In genomic region chr2:85433511-85434089, GRCh38 we compare ENCODE assay signal across 7 cellular contexts. TPM values are rescaled to one million over a fixed set of nuclear protein-coding genes. Genes with fewer than 3 reads are reported as not detected.
DNase-seq lines count a peak whose midpoint lies in the region; ATAC-seq and TF ChIP-seq lines count a peak whose summit lies in the region.

No MANE protein-coding gene starts in this region.

- peak overlapping the region; percentile 26; the same call in 1 of the 2 replicates for H4K91ac ChIP-seq in IMR-90 (ENCODE audit: insufficient read depth, low read depth, low read length)

- H4K8ac ChIP-seq in IMR-90 (ENCODE audit: low read depth in 2 of 2, low read length in 2 of 2) = peak overlapping the region in 1 of 2 experiments; percentile 38; a peak in 2 of 4 replicates

- H2AK5ac ChIP-seq in IMR-90 (ENCODE audit: low read depth, low read length) = peak overlapping the region; percentile 81

- H3K27ac ChIP-seq in IMR-90 (ENCODE audit: insufficient read depth, low read length) = peak overlapping the region; percentile 12; the same call in 1 of the 2 replicates
- H3K27ac ChIP-seq in stomach smooth muscle (ENCODE audit: low read length) = peak overlapping the region; percentile 66

- no peaks in the 10 kb centered on the region for H3K27me3 Mint-ChIP-seq in activated naive CD4-positive, alpha-beta T cell treated with anti-CD3 and anti-CD28 coated beads for 36 hours (ENCODE audit: low read depth)

- H2BK20ac ChIP-seq in IMR-90 (ENCODE audit: low read depth, low read length) = peak overlapping the region; percentile 47; the same call in 1 of the 2 replicates

- intact Hi-C loops in IMR-90 (cut with micrococcal nuclease) = loop anchor here (1.0 to 2.0 kb wide), 2 partner anchors 72 to 105 kb away; partner anchors contain the start of gene MAT2A
- intact Hi-C loops in activated naive CD4-positive, alpha-beta T cell treated with anti-CD3 and anti-CD28 coated beads for 36 hours (cut with micrococcal nuclease) = no loop called here

- TF ChIP-seq CTCF in IMR-90 (conservative IDR thresholded peaks at IDR 0.05; ENCODE audit: low read depth, low read length) = no peak
- TF ChIP-seq CTCF in astrocyte of the spinal cord (IDR thresholded peaks at IDR 0.05; ENCODE audit: low read depth, low read length) = no peak

- H4K20me1 ChIP-seq in IMR-90 (ENCODE audit: insufficient read depth, low read length) = no peaks in the 10 kb centered on the region

- H3K27me3 ChIP-seq in IMR-90 (ENCODE audit: control insufficient read depth, insufficient read depth, low read length) (no peaks in the 10 kb centered on the region), stomach smooth muscle (ENCODE audit: control insufficient read depth in 1 of 2, insufficient read depth in 2 of 2, low read length in 2 of 2) (no peaks in the 10 kb centered on the region)

- 0 out of 2 replicates have a peak overlapping the region, but pooled peaks have one; percentile 1 for H3K18ac ChIP-seq in IMR-90 (ENCODE audit: low read depth, low read length)

- no peak overlapping the region for H3K14ac ChIP-seq in IMR-90 (replicated peaks; ENCODE audit: low read depth, low read length)

- H2BK120ac ChIP-seq in IMR-90 (ENCODE audit: low read depth, low read length) = peak overlapping the region; percentile 70

- peaks cover 32% of the 10 kb centered on the region for H3K4me1 ChIP-seq in IMR-90 (ENCODE audit: control insufficient read depth, insufficient read depth, low read length)
- H3K4me1 ChIP-seq in stomach smooth muscle (ENCODE audit: control insufficient read depth, insufficient read depth, low read length) = peaks cover 33% of the 10 kb centered on the region

- no peak overlapping the region for H3K4me3 Mint-ChIP-seq in activated naive CD4-positive, alpha-beta T cell treated with anti-CD3 and anti-CD28 coated beads for 36 hours

- H3K9me3 Mint-ChIP-seq in activated naive CD4-positive, alpha-beta T cell treated with anti-CD3 and anti-CD28 coated beads for 36 hours = no peaks in the 10 kb centered on the region

- TF ChIP-seq POLR2A in IMR-90 (IDR thresholded peaks at IDR 0.05; ENCODE audit: low read depth, low read length) = peak; percentile 27; the same call in 1 of the 2 replicates

- CTCF ChIA-PET in IMR-90 (lab: Yijun Ruan, JAX) = interaction anchor here (0.8 kb wide), 2 partner anchors 9 to 105 kb away, joined by 3 read pairs; partner anchors contain the start of gene MAT2A
- CTCF ChIA-PET in activated naive CD4-positive, alpha-beta T cell treated with anti-CD3 and anti-CD28 coated beads for 36 hours (lab: Charles Lee) = interaction anchor here (1.3 kb wide), 1 partner anchor 105 kb away, joined by 3 read pairs; the partner anchor contains the start of gene MAT2A

- no peak overlapping the region for H3K56ac ChIP-seq in IMR-90 (ENCODE audit: extremely low read depth, insufficient read depth, low read length)

- no peak overlapping the region for H3K27ac Mint-ChIP-seq in activated naive CD4-positive, alpha-beta T cell treated with anti-CD3 and anti-CD28 coated beads for 36 hours

- TF ChIP-seq RAD21 in IMR-90 (IDR thresholded peaks at IDR 0.05; ENCODE audit: low read length) = peak; percentile 19; the same call in 1 of the 2 replicates

- H3K36me3 ChIP-seq in IMR-90 (ENCODE audit: control insufficient read depth, insufficient read depth, low read length) (no peaks in the 10 kb centered on the region), stomach smooth muscle (ENCODE audit: control insufficient read depth in 2 of 2, insufficient read depth in 2 of 2, low read length in 2 of 2) (no peaks in the 10 kb centered on the region)

- H4K5ac ChIP-seq in IMR-90 (ENCODE audit: low read depth, low read length) = peak overlapping the region; percentile 1; the same call in 1 of the 2 replicates

- dilution Hi-C loops in IMR-90 (cut with HindIII; ENCODE audit: low sequenced_read_pairs, unreplicated experiment) = no loop called here

- peak overlapping the region; percentile 62; the same call in 2 of the 3 replicates for H2BK15ac ChIP-seq in IMR-90 (ENCODE audit: low read depth, low read length)

- WGBS in IMR-90 (ENCODE audit: extremely low coverage in 2 of 2, insufficient read length in 1 of 2), 2 experiments = 10% methylated on average over 2 of the region's 6 CpGs; no CpG with 5 or more reads in 1 of the 2 experiments

- H3K9me3 ChIP-seq in IMR-90 (ENCODE audit: control insufficient read depth, insufficient read depth, low read length) (no peaks in the 10 kb centered on the region), stomach smooth muscle (ENCODE audit: control insufficient read depth in 2 of 2, low read length in 2 of 2) (no peaks in the 10 kb centered on the region)

- POLR2A ChIA-PET in IMR-90 (lab: Charles Lee; ENCODE audit: unreplicated experiment) = interaction anchor here (0.7 to 1.1 kb wide), 4 partner anchors 12 to 112 kb away, joined by 3 to 6 read pairs (median 3); partner anchors contain the start of gene MAT2A

- H3K23ac ChIP-seq in IMR-90 (ENCODE audit: low read depth, low read length) = no peak overlapping the region

- H3K4ac ChIP-seq in IMR-90 (ENCODE audit: low read depth, low read length) = peak overlapping the region; percentile 63

- H2AFZ ChIP-seq in IMR-90 (replicated peaks; ENCODE audit: low read length, poor library complexity) = peak overlapping the region; percentile 85

- peaks cover 12% of the 10 kb centered on the region; the same call in 1 of the 2 replicates for H3K9me1 ChIP-seq in IMR-90 (ENCODE audit: insufficient read depth, low read length)

- in situ Hi-C loops in IMR-90 (cut with MboI; ENCODE audit: low sequenced_read_pairs) = no loop called here
- in situ Hi-C loops in astrocyte of the spinal cord (cut with HindIII; ENCODE audit: low sequenced_read_pairs) = no loop called here

- H3K4me3 ChIP-seq in IMR-90 (ENCODE audit: insufficient read depth, low read depth, low read length) = no peak overlapping the region
- H3K4me3 ChIP-seq in astrocyte of the spinal cord (ENCODE audit: low read depth, low read length) = no peak overlapping the region
- no peak overlapping the region for H3K4me3 ChIP-seq in stomach smooth muscle (ENCODE audit: low read length in 2 of 2)

- ATAC-seq in IMR-90 (ENCODE audit: low read depth) (peak; percentile 78), GM21723 (IDR thresholded peaks at IDR 0.05; ENCODE audit: unreplicated experiment) (no peak)

- peaks cover 12% of the 10 kb centered on the region for H3K4me1 Mint-ChIP-seq in activated naive CD4-positive, alpha-beta T cell treated with anti-CD3 and anti-CD28 coated beads for 36 hours (ENCODE audit: low read depth)

- H3K9ac ChIP-seq in IMR-90 (ENCODE audit: low read depth, low read length) (no peak overlapping the region), stomach smooth muscle (ENCODE audit: low read length in 2 of 2) (peak overlapping the region; percentile 2 to 29)

- H2AK9ac ChIP-seq in IMR-90 (replicated peaks; ENCODE audit: low read depth, low read length, poor library complexity) = peak overlapping the region; percentile 81

- H3K4me2 ChIP-seq in IMR-90 (ENCODE audit: low read depth, low read length) = no peak overlapping the region; the same call in 1 of the 2 replicates

- no peaks in the 10 kb centered on the region for H3K36me3 Mint-ChIP-seq in activated naive CD4-positive, alpha-beta T cell treated with anti-CD3 and anti-CD28 coated beads for 36 hours (ENCODE audit: low read depth)

- no TSS peak for BruUV-seq in IMR-90 (replicated peaks; lab: Mats Ljungman, UMichigan)

- H3K79me1 ChIP-seq in IMR-90 (ENCODE audit: low read depth in 1 of 2, low read length in 2 of 2) = peaks cover 0 to 8% of the 10 kb centered on the region in 2 experiments; a peak in 1 of 4 replicates

- DNase-seq in IMR-90 (peak; percentile 96), astrocyte of the spinal cord (ENCODE audit: low read depth, low spot score) (peak; percentile 97), islet precursor cell (peak; percentile 80), AML-193 (lab: John Stamatoyannopoulos, UW) (no peak)
- no peak for DNase-seq in activated naive CD4-positive, alpha-beta T cell treated with anti-CD3 and anti-CD28 coated beads for 36 hours

- peak overlapping the region; percentile 3 for H2BK5ac ChIP-seq in IMR-90 (ENCODE audit: low read depth, low read length, poor library complexity, severe bottlenecking)

TF ChIP-seq in IMR-90, 13 proteins besides CTCF, POLR2A, EP300 and RAD21 (continues in another document):
- TF ChIP-seq CHD1 (IDR thresholded peaks at IDR 0.05; ENCODE audit: low read depth, low read length) = no peak
- no peak for TF ChIP-seq FOS (IDR thresholded peaks at IDR 0.05; ENCODE audit: low read depth, low read length)
- peak; percentile 79; the same call in 1 of the 2 replicates for TF ChIP-seq MXI1 (IDR thresholded peaks at IDR 0.05; ENCODE audit: borderline replicate concordance, low read depth, low read length)
- TF ChIP-seq RCOR1 (IDR thresholded peaks at IDR 0.05; ENCODE audit: insufficient replicate concordance, low read length) = peak; percentile 79
- TF ChIP-seq, protein P1, sequence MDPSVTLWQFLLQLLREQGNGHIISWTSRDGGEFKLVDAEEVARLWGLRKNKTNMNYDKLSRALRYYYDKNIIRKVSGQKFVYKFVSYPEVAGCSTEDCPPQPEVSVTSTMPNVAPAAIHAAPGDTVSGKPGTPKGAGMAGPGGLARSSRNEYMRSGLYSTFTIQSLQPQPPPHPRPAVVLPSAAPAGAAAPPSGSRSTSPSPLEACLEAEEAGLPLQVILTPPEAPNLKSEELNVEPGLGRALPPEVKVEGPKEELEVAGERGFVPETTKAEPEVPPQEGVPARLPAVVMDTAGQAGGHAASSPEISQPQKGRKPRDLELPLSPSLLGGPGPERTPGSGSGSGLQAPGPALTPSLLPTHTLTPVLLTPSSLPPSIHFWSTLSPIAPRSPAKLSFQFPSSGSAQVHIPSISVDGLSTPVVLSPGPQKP (IDR thresholded peaks at IDR 0.05; ENCODE audit: borderline replicate concordance, low read depth, low read length) = no peak
- no peak for TF ChIP-seq MAFK (IDR thresholded peaks at IDR 0.05; ENCODE audit: low read depth, low read length)

RNA-seq across cellular contexts. Expression of gene SH2D6, which starts 15.1 kb away (rescaled TPM):
- total RNA-seq in IMR-90 (2012; rRNA removed) = 0.36 TPM in 1 of 2 replicates, not detected in the other
- polyA plus RNA-seq in IMR-90 (2012; rRNA removed) = 0.32 and 0.37 TPM in 2 replicates
- 0.16 TPM in 1 of 2 replicates, not detected in the other for polyA plus RNA-seq in IMR-90 (2012; cell fraction: cytosol; rRNA removed)
- polyA plus RNA-seq in IMR-90 (2012; cell fraction: nucleus; rRNA removed; ENCODE audit: low replicate concordance) = 1.0 and 1.2 TPM in 2 replicates
- total RNA-seq in activated naive CD4-positive, alpha-beta T cell treated with anti-CD3 and anti-CD28 coated beads for 36 hours = under 1 TPM; 0.40 to 0.88 TPM

RNA-seq across cellular contexts. Expression of gene CAPG, which starts 23.4 kb away (rescaled TPM):
- 53.3 and 79.9 TPM in 2 replicates for total RNA-seq in IMR-90 (2012; rRNA removed)
- 98.3 and 122 TPM in 2 replicates for polyA plus RNA-seq in IMR-90 (2012; rRNA removed)
- 106 and 143 TPM in 2 replicates for polyA plus RNA-seq in IMR-90 (2012; cell fraction: cytosol; rRNA removed)
- polyA plus RNA-seq in IMR-90 (2012; cell fraction: nucleus; rRNA removed; ENCODE audit: low replicate concordance) = 43.3 and 75.0 TPM in 2 replicates
- total RNA-seq in activated naive CD4-positive, alpha-beta T cell treated with anti-CD3 and anti-CD28 coated beads for 36 hours = 10 to 100 TPM; 10.2 to 10.7 TPM

Comparison
In these comparisons a context has a peak if more than half of its experiments do, and no peak if none do; other contexts are left out.
1. DNase-seq: peak in IMR-90 (single experiment), astrocyte of the spinal cord (single experiment) and islet precursor cell (single experiment); none in AML-193 (0 of 2) and activated naive CD4-positive, alpha-beta T cell treated with anti-CD3 and anti-CD28 coated beads for 36 hours (single experiment).